Comparison of ENCODE assay signal across 8 cellular contexts in the genomic region with DNA sequence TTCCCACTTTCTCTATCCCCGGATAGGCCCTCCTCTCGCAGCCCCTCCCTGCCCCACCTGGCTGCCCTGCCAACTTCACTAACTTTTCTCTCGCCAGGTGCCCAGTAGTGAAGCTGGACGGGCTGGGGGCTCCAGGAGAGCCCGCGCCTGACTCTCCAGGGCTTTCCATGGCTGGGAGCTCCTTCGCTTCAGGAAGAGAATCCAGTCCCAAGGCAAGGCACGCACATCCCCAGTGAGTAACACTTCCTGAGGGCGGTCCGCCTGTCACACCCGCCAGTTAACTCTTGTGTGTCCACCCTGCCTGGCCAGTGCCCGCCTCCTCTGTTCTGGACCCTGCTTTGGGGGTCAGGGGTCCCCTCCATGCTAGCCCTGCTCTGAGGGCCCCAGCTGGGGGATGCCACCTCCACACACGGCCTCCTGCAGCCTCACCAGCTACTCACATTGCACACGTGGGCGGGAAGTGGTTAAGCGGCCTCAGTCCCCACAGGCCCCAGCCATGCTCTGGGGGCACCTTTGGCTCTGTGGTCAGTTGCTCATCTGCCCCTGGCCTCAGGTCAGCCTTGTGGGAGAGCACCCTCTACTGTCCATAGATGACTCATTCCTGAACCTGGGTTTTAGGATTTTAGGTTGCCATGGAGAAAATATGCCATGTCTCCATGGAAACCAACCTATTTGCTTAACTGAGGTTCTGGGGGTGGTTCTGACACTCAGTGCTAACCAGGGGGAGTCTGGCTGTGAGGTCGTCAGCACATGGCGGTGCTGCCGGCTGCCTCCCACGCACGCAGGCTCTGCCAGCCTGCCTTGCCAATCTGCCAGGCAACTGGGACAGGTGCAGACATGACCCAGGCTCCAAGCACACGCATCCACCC. TPM values are rescaled to one million over a fixed set of nuclear protein-coding genes. Genes with fewer than 3 reads are reported as not detected.
DNase-seq lines count a peak whose midpoint lies in the region; ATAC-seq, FAIRE-seq and TF ChIP-seq lines count a peak whose summit lies in the region.

A gene with protein sequence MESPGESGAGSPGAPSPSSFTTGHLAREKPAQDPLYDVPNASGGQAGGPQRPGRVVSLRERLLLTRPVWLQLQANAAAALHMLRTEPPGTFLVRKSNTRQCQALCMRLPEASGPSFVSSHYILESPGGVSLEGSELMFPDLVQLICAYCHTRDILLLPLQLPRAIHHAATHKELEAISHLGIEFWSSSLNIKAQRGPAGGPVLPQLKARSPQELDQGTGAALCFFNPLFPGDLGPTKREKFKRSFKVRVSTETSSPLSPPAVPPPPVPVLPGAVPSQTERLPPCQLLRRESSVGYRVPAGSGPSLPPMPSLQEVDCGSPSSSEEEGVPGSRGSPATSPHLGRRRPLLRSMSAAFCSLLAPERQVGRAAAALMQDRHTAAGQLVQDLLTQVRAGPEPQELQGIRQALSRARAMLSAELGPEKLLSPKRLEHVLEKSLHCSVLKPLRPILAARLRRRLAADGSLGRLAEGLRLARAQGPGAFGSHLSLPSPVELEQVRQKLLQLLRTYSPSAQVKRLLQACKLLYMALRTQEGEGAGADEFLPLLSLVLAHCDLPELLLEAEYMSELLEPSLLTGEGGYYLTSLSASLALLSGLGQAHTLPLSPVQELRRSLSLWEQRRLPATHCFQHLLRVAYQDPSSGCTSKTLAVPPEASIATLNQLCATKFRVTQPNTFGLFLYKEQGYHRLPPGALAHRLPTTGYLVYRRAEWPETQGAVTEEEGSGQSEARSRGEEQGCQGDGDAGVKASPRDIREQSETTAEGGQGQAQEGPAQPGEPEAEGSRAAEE (minus strand): TSS at position 201 of the 869 bp plus-strand sequence. CDS start 32 bp downstream, at position 169.

- peaks cover 26% of the 10 kb centered on the region for H3K4me1 ChIP-seq in A549
- H3K4me1 ChIP-seq in foreskin keratinocyte = peaks cover 31% of the 10 kb centered on the region
- H3K4me1 ChIP-seq in tibial artery = peaks cover 0 to 36% (median 25%) of the 10 kb centered on the region in 4 donors

- 5% methylated on average over 20 of the region's 22 CpGs for WGBS in A549 (ENCODE audit: missing lambda C conversion rate)

- H3K27me3 ChIP-seq in foreskin keratinocyte (no peaks in the 10 kb centered on the region), tibial artery (no peaks in the 10 kb centered on the region)

- peak; percentile 53 for TF ChIP-seq CTCF in A549 (IDR thresholded peaks at IDR 0.05)
- TF ChIP-seq CTCF in foreskin keratinocyte (conservative IDR thresholded peaks at IDR 0.05) = peak; percentile 34
- peak in 2 of 3 experiments; percentile 21 to 43 for TF ChIP-seq CTCF in nephron (IDR thresholded peaks at IDR 0.05; ENCODE audit: unreplicated experiment in 3 of 3)
- TF ChIP-seq CTCF in tibial artery (IDR thresholded peaks at IDR 0.05) = peak; percentile 7 to 19

- FAIRE-seq in A549 (lab: Jason Lieb, UNC) = peak; percentile 92
- peak; percentile 98 for FAIRE-seq in GM12891 (lab: Jason Lieb, UNC)

- peaks cover 16% of the 10 kb centered on the region for H3K4me1 Mint-ChIP-seq in activated T-helper 2 cell treated with anti-CD3 and anti-CD28 coated beads, Interferon-gamma antibody, Interleukin-2, Interleukin-4, amounts not matched to agents 10 μg/mL and 5 μg/mL and 100 μg/mL, durations not matched to agents 14 hours and 24 hours and 36 hours (ENCODE audit: low read depth)
- peaks cover 15% of the 10 kb centered on the region for H3K4me1 Mint-ChIP-seq in nephron

- intact Hi-C loops in activated T-helper 2 cell treated with anti-CD3 and anti-CD28 coated beads, Interferon-gamma antibody, Interleukin-2, Interleukin-4, amounts not matched to agents 10 μg/mL and 5 μg/mL and 100 μg/mL, durations not matched to agents 14 hours and 24 hours and 36 hours (cut with micrococcal nuclease) = no loop called here
- intact Hi-C loops in tibial artery (cut with DNase I; ENCODE audit: low total_unique reads) = no loop called here

- H3K4me2 ChIP-seq in A549 = peak within 1 kb of the TSS; percentile 92

- TF ChIP-seq POLR2A in A549 (IDR thresholded peaks at IDR 0.05; ENCODE audit: low read length) = peak; percentile 34
- no peak for TF ChIP-seq POLR2A in GM12891 (IDR thresholded peaks at IDR 0.05; ENCODE audit: low read depth, low read length)

- H3K9me3 ChIP-seq in A549 = no peaks in the 10 kb centered on the region
- no peaks in the 10 kb centered on the region for H3K9me3 ChIP-seq in tibial artery

- H3K9me3 Mint-ChIP-seq in activated T-helper 2 cell treated with anti-CD3 and anti-CD28 coated beads, Interferon-gamma antibody, Interleukin-2, Interleukin-4, amounts not matched to agents 10 μg/mL and 5 μg/mL and 100 μg/mL, durations not matched to agents 14 hours and 24 hours and 36 hours = no peaks in the 10 kb centered on the region
- no peaks in the 10 kb centered on the region for H3K9me3 Mint-ChIP-seq in nephron

- H3K36me3 Mint-ChIP-seq in activated T-helper 2 cell treated with anti-CD3 and anti-CD28 coated beads, Interferon-gamma antibody, Interleukin-2, Interleukin-4, amounts not matched to agents 10 μg/mL and 5 μg/mL and 100 μg/mL, durations not matched to agents 14 hours and 24 hours and 36 hours (ENCODE audit: low read depth) = peaks cover 31% of the 10 kb centered on the region
- peaks cover 12% of the 10 kb centered on the region for H3K36me3 Mint-ChIP-seq in nephron (ENCODE audit: low read depth)

- H3K27ac Mint-ChIP-seq in activated T-helper 2 cell treated with anti-CD3 and anti-CD28 coated beads, Interferon-gamma antibody, Interleukin-2, Interleukin-4, amounts not matched to agents 10 μg/mL and 5 μg/mL and 100 μg/mL, durations not matched to agents 14 hours and 24 hours and 36 hours = peak within 1 kb of the TSS; percentile 71
- peak within 1 kb of the TSS; percentile 24 to 43 (median 38) for H3K27ac Mint-ChIP-seq in nephron

- peak; percentile 63 to 74; a peak in 4 of 5 replicates for TF ChIP-seq RAD21 in A549 (conservative IDR thresholded peaks at IDR 0.05 in 1 of 2, IDR thresholded peaks at IDR 0.05 in 1 of 2)

- ATAC-seq in A549 (peak; percentile 74 to 86), HG02981 (IDR thresholded peaks at IDR 0.05; ENCODE audit: unreplicated experiment) (peak; percentile 63), foreskin keratinocyte (peak; percentile 65)

- no peak for TF ChIP-seq EP300 in A549 (IDR thresholded peaks at IDR 0.05)

- peak; percentile 86 to 93 for DNase-seq in A549 (ENCODE audit: low read depth in 1 of 2, low spot score in 1 of 2)
- peak; percentile 90 for DNase-seq in GM12891 (ENCODE audit: insufficient read length, low spot score)
- DNase-seq in NCI-H774 (lab: John Stamatoyannopoulos, UW) = peak; percentile 19
- peak; percentile 35 for DNase-seq in activated T-helper 2 cell treated with anti-CD3 and anti-CD28 coated beads, Interferon-gamma antibody, Interleukin-2, Interleukin-4, amounts not matched to agents 10 μg/mL and 5 μg/mL and 100 μg/mL, durations not matched to agents 14 hours and 24 hours and 36 hours (ENCODE audit: low spot score)
- DNase-seq in foreskin keratinocyte = peak; percentile 83 to 90
- peak in 1 of 2 donors; percentile 51 for DNase-seq in tibial artery

- CTCF ChIA-PET in A549 (lab: Yijun Ruan, JAX) = interaction anchor here (0.7 to 8.7 kb wide), 15 partner anchors 10 to 63 kb away, joined by 3 to 247 read pairs (median 4); a partner anchor contains a TSS

- H3K4me3 Mint-ChIP-seq in activated T-helper 2 cell treated with anti-CD3 and anti-CD28 coated beads, Interferon-gamma antibody, Interleukin-2, Interleukin-4, amounts not matched to agents 10 μg/mL and 5 μg/mL and 100 μg/mL, durations not matched to agents 14 hours and 24 hours and 36 hours (ENCODE audit: low read depth) = peak within 1 kb of the TSS; percentile 37
- H3K4me3 Mint-ChIP-seq in nephron = peak within 1 kb of the TSS; percentile 92 to 95 (median 95)

- peak within 1 kb of the TSS; percentile 56 for H3K4me3 ChIP-seq in A549
- peak within 1 kb of the TSS; percentile 54 to 66 for H3K4me3 ChIP-seq in tibial artery

- H3K27me3 Mint-ChIP-seq in activated T-helper 2 cell treated with anti-CD3 and anti-CD28 coated beads, Interferon-gamma antibody, Interleukin-2, Interleukin-4, amounts not matched to agents 10 μg/mL and 5 μg/mL and 100 μg/mL, durations not matched to agents 14 hours and 24 hours and 36 hours (ENCODE audit: low read depth) = peaks cover 1% of the 10 kb centered on the region
- H3K27me3 Mint-ChIP-seq in nephron (ENCODE audit: low read depth) = peaks cover 6% of the 10 kb centered on the region

- H3K36me3 ChIP-seq in tibial artery = peaks cover 20 to 75% (median 42%) of the 10 kb centered on the region in 3 donors

- H3K27ac ChIP-seq in A549 (peak within 1 kb of the TSS; percentile 83 to 97), foreskin keratinocyte (peak within 1 kb of the TSS; percentile 49), tibial artery (peak within 1 kb of the TSS; percentile 57 to 72)

- POLR2A ChIA-PET in A549 (lab: Yijun Ruan, JAX) = interaction anchor here (0.6 to 3.5 kb wide), 4 partner anchors 8 to 48 kb away, joined by 3 to 42 read pairs (median 8); a partner anchor contains a TSS

TF ChIP-seq in A549, 52 proteins besides CTCF, POLR2A, EP300 and RAD21 (continues in another document):
- TF ChIP-seq NFE2L2 (conservative IDR thresholded peaks at IDR 0.05; ENCODE audit: low read length) (no peak), PHF8 (IDR thresholded peaks at IDR 0.05; ENCODE audit: borderline replicate concordance, low read depth) (no peak), GATA3 (IDR thresholded peaks at IDR 0.05; ENCODE audit: borderline replicate concordance) (peak; percentile 35; the same call in 1 of the 2 replicates), MAZ (IDR thresholded peaks at IDR 0.05; ENCODE audit: borderline replicate concordance, low read depth, low read length) (no peak)

TF ChIP-seq in GM12891, 5 proteins besides CTCF, POLR2A, EP300 and RAD21:
- TF ChIP-seq PAX5 (IDR thresholded peaks at IDR 0.05; ENCODE audit: insufficient read depth, low read length, severe bottlenecking) (no peak), POU2F2 (IDR thresholded peaks at IDR 0.05; ENCODE audit: low read depth, low read length) (peak; percentile 66), SPI1 (IDR thresholded peaks at IDR 0.05; ENCODE audit: low read depth, low read length) (no peak), POLR2AphosphoS5 (IDR thresholded peaks at IDR 0.05; ENCODE audit: low read depth, low read length) (no peak), TAF1 (IDR thresholded peaks at IDR 0.05; ENCODE audit: low read depth, low read length) (no peak)

RNA-seq across cellular contexts. Expression of the gene that starts here (rescaled TPM):
- polyA plus RNA-seq in A549 (2011; rRNA removed) (2.0 and 2.3 TPM in 2 replicates), A549 (2017; fragmentation: RNase III; extraction: RNeasy Plus Mini Kit Qiagen cat#74134 plus additional on column Dnase treatment) (9.3 to 10.6 TPM (median 9.7 TPM) in 3 replicates), foreskin keratinocyte (42.0 and 43.8 TPM in 2 replicates)
- polyA plus RNA-seq in A549 (2012; cell fraction: cytosol; rRNA removed) = 5.5 and 9.0 TPM in 2 replicates
- polyA plus RNA-seq in A549 (2012; cell fraction: nucleus; rRNA removed) = 24.4 and 34.7 TPM in 2 replicates
- 1.6 and 2.3 TPM in 2 replicates for polyA minus RNA-seq in A549 (2011; rRNA and poly(A)+ RNA removed)
- polyA plus RNA-seq in GM12891 (2012; ENCODE audit: low read depth, missing spikeins) = 0.14 TPM
- 1.5 and 1.6 TPM in 2 replicates for total RNA-seq in activated T-helper 2 cell treated with anti-CD3 and anti-CD28 coated beads, Interferon-gamma antibody, Interleukin-2, Interleukin-4, amounts not matched to agents 10 μg/mL and 5 μg/mL and 100 μg/mL, durations not matched to agents 14 hours and 24 hours and 36 hours
- 35.5 and 40.6 TPM in 2 replicates for total RNA-seq in foreskin keratinocyte

Comparison
In these comparisons a context has a peak if more than half of its experiments do, and no peak if none do; other contexts are left out.
1. RNA of the gene that starts here (total RNA-seq): 35.5 to 40.6 TPM in foreskin keratinocyte; 1.5 to 1.6 TPM in activated T-helper 2 cell treated with anti-CD3 and anti-CD28 coated beads, Interferon-gamma antibody, Interleukin-2, Interleukin-4, amounts not matched to agents 10 μg/mL and 5 μg/mL and 100 μg/mL, durations not matched to agents 14 hours and 24 hours and 36 hours; every median in the first group is over 10 times any median in the second.
2. Peak in every context shown above with its lines, with median percentiles within 50 percentile points of each other: ATAC-seq, H3K27ac ChIP-seq and CTCF ChIP-seq.